18 cellular contexts compared by ENCODE assay signal in the genomic region with DNA sequence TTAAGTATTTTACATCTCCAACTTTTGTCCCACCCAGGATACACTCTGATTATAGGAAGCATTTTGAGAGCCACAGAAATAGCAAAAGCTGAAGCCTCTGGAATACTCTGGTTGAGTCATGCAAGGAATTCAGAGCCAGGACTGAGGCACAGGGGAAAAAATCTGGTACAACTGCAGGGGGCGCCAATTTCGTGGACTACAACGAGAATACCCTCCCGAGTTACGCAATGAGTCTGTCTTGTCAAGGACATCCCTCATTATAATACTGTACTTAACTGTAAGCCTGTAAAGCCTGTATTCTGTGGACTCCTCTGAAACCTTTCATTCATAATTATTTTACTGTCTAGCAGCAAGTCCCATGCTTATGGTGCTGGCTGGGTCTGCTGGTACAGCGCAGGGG. TPM values are rescaled to one million over a fixed set of nuclear protein-coding genes. Genes with fewer than 3 reads are reported as not detected.
DNase-seq lines count a peak whose midpoint lies in the region; ATAC-seq, FAIRE-seq and TF ChIP-seq lines count a peak whose summit lies in the region.
"Had no signal": no experiment of that assay in that cellular context is flagged by ENCODE, and none has a peak within 500 bp of the region (broad histone marks: within the 10 kb centered on the region; RNA-seq: fewer than 3 reads in every experiment).

No MANE protein-coding gene starts in this region.

- no peak overlapping the region for H3K23ac ChIP-seq in mesenchymal stem cell (ENCODE audit: low read length in 2 of 2)

- peak overlapping the region in 1 of 2 experiments; percentile 55; a peak in 1 of 4 replicates for H3K9ac ChIP-seq in K562 (ENCODE audit: insufficient read depth in 1 of 2, low read depth in 2 of 2, low read length in 2 of 2)
- peak overlapping the region; percentile 41 for H3K9ac ChIP-seq in mesenchymal stem cell (ENCODE audit: low read length)

- no peaks in the 10 kb centered on the region for H3K9me1 ChIP-seq in K562 (ENCODE audit: control insufficient read depth, insufficient read depth, low read length)

- no peak for TF ChIP-seq EP300 in K562 (IDR thresholded peaks at IDR 0.05; ENCODE audit: low read length)

- no TSS peak for BruUV-seq in K562 (replicated peaks; lab: Mats Ljungman, UMichigan)

- no peaks in the 10 kb centered on the region for H4K20me1 ChIP-seq in K562 (replicated peaks; ENCODE audit: control insufficient read depth, insufficient read depth, low read length)

- no peak for DNase-seq in AG09309 (ENCODE audit: low read depth)
- DNase-seq in KBM-7 = peak; percentile 27
- peak in 1 of 4 experiments; percentile 58 for DNase-seq in K562 (ENCODE audit: extremely low read depth in 1 of 4, low spot score in 3 of 4)
- DNase-seq in mesenchymal stem cell = peak; percentile 28
- no peak for DNase-seq in C1 segment of cervical spinal cord (lab: John Stamatoyannopoulos, UW)
- DNase-seq in NCI-H1092 (lab: John Stamatoyannopoulos, UW) = no peak
- DNase-seq: activated CD4-positive, alpha-beta T cell treated with anti-CD3 and anti-CD28 coated beads, Interleukin-2, amount 50 U/mL, for 1 hour; activated T-cell treated with anti-CD3 and anti-CD28 coated beads, Interleukin-2, amount 50 U/mL, for 48 hours; amygdala; dorsolateral prefrontal cortex; NCI-H2171; spleen; stomach had no signal

- H4K91ac ChIP-seq in mesenchymal stem cell (ENCODE audit: low read length) = no peak overlapping the region

- H3K36me3 ChIP-seq in K562 (ENCODE audit: control insufficient read depth, insufficient read depth, low read length) = no peaks in the 10 kb centered on the region
- H3K36me3 ChIP-seq in mesenchymal stem cell (ENCODE audit: control insufficient read depth in 1 of 2, insufficient read depth in 2 of 2, low read depth in 1 of 2, low read length in 2 of 2) = no peaks in the 10 kb centered on the region
- H3K36me3 ChIP-seq: spleen, stomach had no signal

- H3K9me3 ChIP-seq in K562 (replicated peaks; ENCODE audit: control insufficient read depth, insufficient read depth, low read depth, low read length) (no peaks in the 10 kb centered on the region), mesenchymal stem cell (ENCODE audit: control insufficient read depth, low read length) (no peaks in the 10 kb centered on the region)
- H3K9me3 ChIP-seq: spleen, stomach had no signal

- no peak for FAIRE-seq in K562 (lab: Jason Lieb, UNC)

- peak overlapping the region; percentile 13; the same call in 1 of the 2 replicates for H2AFZ ChIP-seq in K562 (ENCODE audit: low read depth, low read length)
- H2AFZ ChIP-seq in mesenchymal stem cell (ENCODE audit: low read depth, low read length) = no peak overlapping the region

- H3K14ac ChIP-seq in mesenchymal stem cell (ENCODE audit: low read length in 2 of 2) = no peak overlapping the region

- no peak overlapping the region for H2BK12ac ChIP-seq in mesenchymal stem cell (ENCODE audit: low read length in 2 of 2)

- intact Hi-C loops in K562 (cut with micrococcal nuclease) = no loop called here

- 47% methylated on average over 6 of the region's 6 CpGs for WGBS in K562 (ENCODE audit: insufficient coverage, low coverage, missing lambda C conversion rate)
- 90% methylated on average over 5 of the region's 6 CpGs for WGBS in mesenchymal stem cell

- no peak overlapping the region for H2BK15ac ChIP-seq in mesenchymal stem cell (ENCODE audit: low read depth, poor library complexity, severe bottlenecking)

- CTCF ChIA-PET in K562 (lab: Yijun Ruan, JAX; ENCODE audit: low intra/inter-chr PET ratio) = no interaction called here

- H3K27me3 ChIP-seq in K562 (ENCODE audit: control insufficient read depth in 2 of 2, insufficient read depth in 2 of 2, low read length in 2 of 2) (no peaks in the 10 kb centered on the region), mesenchymal stem cell (ENCODE audit: control insufficient read depth in 1 of 2, insufficient read depth in 1 of 2, low read length in 2 of 2) (peaks cover 4 to 10% of the 10 kb centered on the region in 2 experiments)

- no peak for TF ChIP-seq POLR2A in K562 (conservative IDR thresholded peaks at IDR 0.05)

- in situ Hi-C loops in KBM-7 (cut with MboI; ENCODE audit: low pct_unique_long_range_greater_than_20kb, low sequenced_read_pairs) (no loop called here), K562 (cut with MboI) (no loop called here)

- ATAC-seq in K562 (0 out of 3 replicates have a peak, but pooled peaks have one; percentile 2), GM21717 (IDR thresholded peaks at IDR 0.05; ENCODE audit: unreplicated experiment) (no peak), GM18511 (IDR thresholded peaks at IDR 0.05; ENCODE audit: unreplicated experiment) (no peak)

- no peak overlapping the region for H2BK120ac ChIP-seq in mesenchymal stem cell (ENCODE audit: low read depth, low read length)

- H2AK5ac ChIP-seq in mesenchymal stem cell (ENCODE audit: low read length, severe bottlenecking) = no peak overlapping the region

- no peak overlapping the region for H4K8ac ChIP-seq in mesenchymal stem cell (ENCODE audit: low read length)

- no peaks in the 10 kb centered on the region for H3K79me1 ChIP-seq in mesenchymal stem cell (replicated peaks; ENCODE audit: low read length, poor library complexity, severe bottlenecking)

- H3K4me2 ChIP-seq in K562 (ENCODE audit: insufficient read depth, low read length) = 0 out of 2 replicates have a peak overlapping the region, but pooled peaks have one; percentile 5
- H3K4me2 ChIP-seq in mesenchymal stem cell (ENCODE audit: low read length, poor library complexity, severe bottlenecking) = no peak overlapping the region

- TF ChIP-seq CTCF in AG09309 (IDR thresholded peaks at IDR 0.05; ENCODE audit: control insufficient read depth, insufficient read depth, low read depth, low read length, missing control alignments) (peak; percentile 23), K562 (IDR thresholded peaks at IDR 0.05 in 2 of 3, conservative IDR thresholded peaks at IDR 0.05 in 1 of 3; ENCODE audit: insufficient read depth in 2 of 3, low read depth in 1 of 3, low read length in 3 of 3) (peak; percentile 39 to 57 (median 40); a peak in 4 of 6 replicates)

- no peaks in the 10 kb centered on the region for H3K79me2 ChIP-seq in K562 (ENCODE audit: control insufficient read depth, insufficient read depth, low read length)

- POLR2A ChIA-PET in K562 (lab: Yijun Ruan, JAX) = interaction anchor here (1.1 kb wide), 1 partner anchor 16 kb away, joined by 4 read pairs; no protein-coding TSS in a partner anchor

- no peak overlapping the region for H3K4me3 ChIP-seq in AG09309 (ENCODE audit: control insufficient read depth, low read depth, low read length)
- no peak overlapping the region for H3K4me3 ChIP-seq in K562
- peak overlapping the region in 1 of 2 experiments; percentile 24 for H3K4me3 ChIP-seq in mesenchymal stem cell (ENCODE audit: insufficient read depth in 1 of 2, low read depth in 1 of 2, low read length in 2 of 2)
- H3K4me3 ChIP-seq: dorsolateral prefrontal cortex, spleen, stomach had no signal

- H2BK5ac ChIP-seq in mesenchymal stem cell (ENCODE audit: low read depth, low read length, poor library complexity, severe bottlenecking) = no peak overlapping the region

- TF ChIP-seq RAD21 in K562 (CRISPR knock-in tag; conservative IDR thresholded peaks at IDR 0.05 in 1 of 2, IDR thresholded peaks at IDR 0.05 in 1 of 2) = peak in 1 of 2 experiments; percentile 46; a peak in 2 of 4 replicates

- H3K4ac ChIP-seq in mesenchymal stem cell (ENCODE audit: low read depth in 1 of 2, low read length in 2 of 2) = no peak overlapping the region

- H3K27ac ChIP-seq in K562 (ENCODE audit: extremely low read depth, low read depth, low read length) = peak overlapping the region; percentile 86; the same call in 2 of the 3 replicates
- no peak overlapping the region for H3K27ac ChIP-seq in mesenchymal stem cell (ENCODE audit: low read length, poor library complexity, severe bottlenecking)
- H3K27ac ChIP-seq: dorsolateral prefrontal cortex, stomach had no signal

- H3K4me1 ChIP-seq in K562 (replicated peaks in 1 of 2; ENCODE audit: control insufficient read depth in 2 of 2, insufficient read depth in 2 of 2, low read length in 2 of 2) (peaks cover 17 to 34% of the 10 kb centered on the region in 2 experiments), mesenchymal stem cell (ENCODE audit: control insufficient read depth, insufficient read depth, low read depth, low read length) (peaks cover 16% of the 10 kb centered on the region)

- H3K18ac ChIP-seq in mesenchymal stem cell (ENCODE audit: low read depth in 1 of 2, low read length in 2 of 2) = no peak overlapping the region

RNA-seq across cellular contexts. Expression of gene HOXB1, which starts 7.8 kb away (rescaled TPM):
- not detected in 2 replicates for total RNA-seq in K562 (2011; cell fraction: chromatin; rRNA removed; ENCODE audit: low replicate concordance)
- not detected in 2 replicates for total RNA-seq in K562 (2011; cell fraction: nucleolus; rRNA removed)
- not detected in 2 replicates for total RNA-seq in K562 (2011; cell fraction: nucleoplasm; rRNA removed)
- not detected in 2 replicates for total RNA-seq in K562 (2014; rRNA removed)
- not detected in 2 replicates for total RNA-seq in K562 (2014; rRNA removed; fragmentation: Illumina TruSeq; extraction: Trizol)
- total RNA-seq in K562 (2015; rRNA removed; fragmentation: Illumina TruSeq; extraction: Trizol) = not detected in 2 replicates
- not detected in 2 replicates for total RNA-seq in K562 (2021)
- polyA plus RNA-seq in K562 (2011; rRNA removed) = 0.04 TPM in 1 of 2 replicates, not detected in the other
- not detected in 2 replicates for polyA plus RNA-seq in K562 (2011; cell fraction: cytosol; rRNA removed)
- not detected in 2 replicates for polyA plus RNA-seq in K562 (2011; cell fraction: nucleus; rRNA removed)
- polyA plus RNA-seq in K562 (2012) = not detected in 2 replicates
- polyA plus RNA-seq in K562 (2014; fragmentation: Illumina TruSeq; extraction: Trizol) = not detected in 2 replicates
- not detected for polyA plus RNA-seq in K562 (2014; fragmentation: Nextera tagmentation; extraction: Ambion mirVana)
- polyA plus RNA-seq in K562 (2014; rRNA removed) = not detected in 2 replicates
- polyA minus RNA-seq in K562 (2011; rRNA and poly(A)+ RNA removed) = not detected in 2 replicates
- not detected in 2 replicates for polyA minus RNA-seq in K562 (2011; cell fraction: cytosol; rRNA and poly(A)+ RNA removed)
- polyA minus RNA-seq in K562 (2011; cell fraction: nucleus; rRNA and poly(A)+ RNA removed) = not detected in 2 replicates
- polyA plus RNA-seq in mesenchymal stem cell (2013, experiment 1 of 2) = not detected
- not detected for polyA plus RNA-seq in mesenchymal stem cell (2013, experiment 2 of 2)
- total RNA-seq: dorsolateral prefrontal cortex, lung microvascular endothelial cell, M059J, omental fat pad, spleen, stomach had no signal

RNA-seq across cellular contexts. Expression of gene HOXB2, which starts 21.9 kb away (rescaled TPM):
- 18.7 and 27.7 TPM in 2 replicates for total RNA-seq in K562 (2011; cell fraction: chromatin; rRNA removed; ENCODE audit: low replicate concordance)
- total RNA-seq in K562 (2011; cell fraction: nucleolus; rRNA removed) = 34.9 and 41.4 TPM in 2 replicates
- total RNA-seq in K562 (2011; cell fraction: nucleoplasm; rRNA removed) = 30.6 and 32.7 TPM in 2 replicates
- total RNA-seq in K562 (2014; rRNA removed) (35.0 and 42.1 TPM in 2 replicates), K562 (2014; rRNA removed; fragmentation: Illumina TruSeq; extraction: Trizol) (13.0 and 16.9 TPM in 2 replicates), K562 (2015; rRNA removed; fragmentation: Illumina TruSeq; extraction: Trizol) (21.2 and 22.2 TPM in 2 replicates), K562 (2021) (74.2 and 75.5 TPM in 2 replicates)
- polyA plus RNA-seq in K562 (2011; rRNA removed) (15.9 and 16.4 TPM in 2 replicates), K562 (2014; fragmentation: Illumina TruSeq; extraction: Trizol) (32.5 and 32.6 TPM in 2 replicates), K562 (2014; fragmentation: Nextera tagmentation; extraction: Ambion mirVana) (1 to 10 TPM; 2.1 to 3.1 TPM), K562 (2014; rRNA removed) (66.4 and 97.7 TPM in 2 replicates)
- 24.2 and 53.7 TPM in 2 replicates for polyA plus RNA-seq in K562 (2011; cell fraction: cytosol; rRNA removed)
- 43.7 and 75.1 TPM in 2 replicates for polyA plus RNA-seq in K562 (2011; cell fraction: nucleus; rRNA removed)
- 50.1 and 61.9 TPM in 2 replicates for polyA plus RNA-seq in K562 (2012)
- polyA minus RNA-seq in K562 (2011; rRNA and poly(A)+ RNA removed) = 5.8 and 6.4 TPM in 2 replicates
- polyA minus RNA-seq in K562 (2011; cell fraction: cytosol; rRNA and poly(A)+ RNA removed) = 7.7 and 8.4 TPM in 2 replicates
- 21.1 and 32.0 TPM in 2 replicates for polyA minus RNA-seq in K562 (2011; cell fraction: nucleus; rRNA and poly(A)+ RNA removed)
- 51.3 TPM for polyA plus RNA-seq in mesenchymal stem cell (2013, experiment 1 of 2)
- polyA plus RNA-seq in mesenchymal stem cell (2013, experiment 2 of 2) = 53.0 TPM

RNA-seq across cellular contexts. Expression of gene HOXB4, which starts 55.2 kb away (rescaled TPM):
- total RNA-seq in K562 (2011; cell fraction: chromatin; rRNA removed; ENCODE audit: low replicate concordance) = 46.4 and 55.0 TPM in 2 replicates
- 33.6 and 35.9 TPM in 2 replicates for total RNA-seq in K562 (2011; cell fraction: nucleolus; rRNA removed)
- total RNA-seq in K562 (2011; cell fraction: nucleoplasm; rRNA removed) = 34.9 and 40.6 TPM in 2 replicates
- total RNA-seq in K562 (2014; rRNA removed) = 23.9 and 26.4 TPM in 2 replicates
- total RNA-seq in K562 (2014; rRNA removed; fragmentation: Illumina TruSeq; extraction: Trizol) = 10.6 and 10.8 TPM in 2 replicates
- 14.6 and 14.9 TPM in 2 replicates for total RNA-seq in K562 (2015; rRNA removed; fragmentation: Illumina TruSeq; extraction: Trizol)
- total RNA-seq in K562 (2021) = 33.2 and 34.9 TPM in 2 replicates
- 9.2 and 13.0 TPM in 2 replicates for polyA plus RNA-seq in K562 (2011; rRNA removed)
- polyA plus RNA-seq in K562 (2011; cell fraction: cytosol; rRNA removed) = 10.4 and 12.6 TPM in 2 replicates
- polyA plus RNA-seq in K562 (2011; cell fraction: nucleus; rRNA removed) = 44.4 and 69.1 TPM in 2 replicates
- polyA plus RNA-seq in K562 (2012) = 16.3 and 24.5 TPM in 2 replicates
- 27.5 and 30.2 TPM in 2 replicates for polyA plus RNA-seq in K562 (2014; fragmentation: Illumina TruSeq; extraction: Trizol)
- polyA plus RNA-seq in K562 (2014; fragmentation: Nextera tagmentation; extraction: Ambion mirVana) = 1 to 10 TPM; 1.6 to 2.6 TPM
- polyA plus RNA-seq in K562 (2014; rRNA removed) = 22.5 and 27.2 TPM in 2 replicates
- polyA minus RNA-seq in K562 (2011; rRNA and poly(A)+ RNA removed) = 4.4 and 4.6 TPM in 2 replicates
- polyA minus RNA-seq in K562 (2011; cell fraction: cytosol; rRNA and poly(A)+ RNA removed) = 5.2 and 7.6 TPM in 2 replicates
- 14.8 and 17.5 TPM in 2 replicates for polyA minus RNA-seq in K562 (2011; cell fraction: nucleus; rRNA and poly(A)+ RNA removed)
- 5.9 TPM for polyA plus RNA-seq in mesenchymal stem cell (2013, experiment 1 of 2)
- polyA plus RNA-seq in mesenchymal stem cell (2013, experiment 2 of 2) = 5.9 TPM

Comparison
In these comparisons a context has a peak if more than half of its experiments do, and no peak if none do; other contexts are left out.
1. DNase-seq: peak in KBM-7 (single experiment) and mesenchymal stem cell (single experiment); none in AG09309 (single experiment), C1 segment of cervical spinal cord (0 of 14) and NCI-H1092 (single experiment).